ENCODE assay signal across 8 cellular contexts in genomic region chr1:25338188-25338981, GRCh38. TPM values are rescaled to one million over a fixed set of nuclear protein-coding genes. Genes with fewer than 3 reads are reported as not detected.
DNase-seq lines count a peak whose midpoint lies in the region; ATAC-seq, FAIRE-seq and TF ChIP-seq lines count a peak whose summit lies in the region.

TMEM50A (plus strand) TSS chr1:25338334; CDS start chr1:25340487, 2,153 bp downstream.

- H3K36me3 ChIP-seq in BE2C: no peaks in the 10 kb centered on the region

- peak; percentile 68 for TF ChIP-seq POLR2A in GM19193 (IDR thresholded peaks at IDR 0.05; ENCODE audit: extremely low read depth, insufficient read depth, insufficient read length)

- DNase-seq in BE2C (peak; percentile 83), NCI-H526 (lab: John Stamatoyannopoulos, UW) (peak; percentile 73 to 94)
- peak; percentile 99 for DNase-seq in activated CD4-positive, alpha-beta T cell treated with anti-CD3 and anti-CD28 coated beads, Interleukin-2, amount 10 ng/mL, durations not matched to agents 24 days and 14 days
- DNase-seq in stimulated activated CD4-positive, alpha-beta T cell treated with anti-CD3 and anti-CD28 coated beads, Interleukin-1b, Interleukin-23, amount 100 ng/mL, for 48 hours: peak; percentile 89

- no peaks in the 10 kb centered on the region for H3K4me1 ChIP-seq in BE2C

- H3K36me3 Mint-ChIP-seq in activated CD4-positive, alpha-beta T cell treated with anti-CD3 and anti-CD28 coated beads, Interleukin-2, amount 10 ng/mL, durations not matched to agents 24 days and 14 days (ENCODE audit: low read depth): peaks cover 24% of the 10 kb centered on the region

- peak within 1 kb of the TSS; percentile 90 for H3K27ac ChIP-seq in layer of hippocampus (ENCODE audit: low read depth, low read length)

- no peaks in the 10 kb centered on the region for H3K9me3 Mint-ChIP-seq in activated CD4-positive, alpha-beta T cell treated with anti-CD3 and anti-CD28 coated beads, Interleukin-2, amount 10 ng/mL, durations not matched to agents 24 days and 14 days

- peaks cover 25% of the 10 kb centered on the region for H3K4me1 Mint-ChIP-seq in activated CD4-positive, alpha-beta T cell treated with anti-CD3 and anti-CD28 coated beads, Interleukin-2, amount 10 ng/mL, durations not matched to agents 24 days and 14 days

- ATAC-seq in HG03432 (IDR thresholded peaks at IDR 0.05; ENCODE audit: unreplicated experiment): peak; percentile 77

- peak within 1 kb of the TSS; percentile 76 for H3K4me3 ChIP-seq in BE2C (ENCODE audit: low read depth, low read length)

- intact Hi-C loops in activated CD4-positive, alpha-beta T cell treated with anti-CD3 and anti-CD28 coated beads, Interleukin-2, amount 10 ng/mL, durations not matched to agents 24 days and 14 days (cut with micrococcal nuclease): loop anchor here (5.0 kb wide), 1 partner anchor 91 kb away; the partner anchor contains the start of gene RSRP1

- TF ChIP-seq CTCF in BE2C (IDR thresholded peaks at IDR 0.05; ENCODE audit: low read depth, low read length): no peak

- peak within 1 kb of the TSS; percentile 97 for H3K4me3 Mint-ChIP-seq in activated CD4-positive, alpha-beta T cell treated with anti-CD3 and anti-CD28 coated beads, Interleukin-2, amount 10 ng/mL, durations not matched to agents 24 days and 14 days

- no peaks in the 10 kb centered on the region for H3K9me3 ChIP-seq in BE2C

- H3K27me3 ChIP-seq in BE2C (no peaks in the 10 kb centered on the region), layer of hippocampus (ENCODE audit: control insufficient read depth, insufficient read depth, low read length) (no peaks in the 10 kb centered on the region)

- peak; percentile 81 for FAIRE-seq in colon (lab: Jason Lieb, UNC)

- peak within 1 kb of the TSS; percentile 98 for H3K27ac Mint-ChIP-seq in activated CD4-positive, alpha-beta T cell treated with anti-CD3 and anti-CD28 coated beads, Interleukin-2, amount 10 ng/mL, durations not matched to agents 24 days and 14 days

- H3K27me3 Mint-ChIP-seq in activated CD4-positive, alpha-beta T cell treated with anti-CD3 and anti-CD28 coated beads, Interleukin-2, amount 10 ng/mL, durations not matched to agents 24 days and 14 days: no peaks in the 10 kb centered on the region

RNA-seq across cellular contexts. Expression of gene TMEM50A, which starts in this region (rescaled TPM):
- polyA plus RNA-seq in BE2C (2012; ENCODE audit: insufficient read depth, insufficient read length, low read depth): 49.1 TPM
- total RNA-seq in activated CD4-positive, alpha-beta T cell treated with anti-CD3 and anti-CD28 coated beads, Interleukin-2, amount 10 ng/mL, durations not matched to agents 24 days and 14 days: 94.1 and 102 TPM in 2 replicates

Comparison
In these comparisons a context has a peak if more than half of its experiments do, and no peak if none do; other contexts are left out.
1. Peak in every context shown above with its lines: DNase-seq, ATAC-seq, H3K4me3 ChIP-seq and H3K27ac ChIP-seq.